ENCODE assay signal across 9 cellular contexts in genomic region chr15:68418611-68419161, GRCh38. TPM values are rescaled to one million over a fixed set of nuclear protein-coding genes. Genes with fewer than 3 reads are reported as not detected.
DNase-seq lines count a peak whose midpoint lies in the region; ATAC-seq and TF ChIP-seq lines count a peak whose summit lies in the region.
"Had no signal": no experiment of that assay in that cellular context is flagged by ENCODE, and none has a peak within 500 bp of the region (broad histone marks: within the 10 kb centered on the region; RNA-seq: fewer than 3 reads in every experiment).

No MANE protein-coding gene starts in this region.

- peak overlapping the region in 1 of 2 donors; percentile 58 for H3K27ac ChIP-seq in coronary artery

- ATAC-seq in activated T-cell treated with anti-CD3 and anti-CD28 coated beads, Interleukin-2, amount 50 U/mL, for 4 hours, result no peak
- no peak for ATAC-seq in GM19397 (IDR thresholded peaks at IDR 0.05; ENCODE audit: unreplicated experiment)
- ATAC-seq in activated CD8-positive, alpha-beta T cell treated with anti-CD3 and anti-CD28 coated beads, Interleukin-2, amount 10 ng/mL, durations not matched to agents 7 days and 5 days, result no peak

- peak; percentile 52 for DNase-seq in AG08396 (ENCODE audit: low spot score)
- peak; percentile 89 for DNase-seq in MG63
- peak; percentile 68 for DNase-seq in coronary artery (ENCODE audit: low spot score)
- peak in 1 of 2 experiments; percentile 36 for DNase-seq in mesothelial cell of epicardium (ENCODE audit: low spot score in 2 of 2, unreplicated experiment in 2 of 2)
- no peak for DNase-seq in activated T-cell treated with anti-CD3 and anti-CD28 coated beads, Interleukin-2, amount 50 U/mL, for 4 hours
- DNase-seq in inferior parietal cortex (ENCODE audit: extremely low spot score), result no peak
- DNase-seq in activated CD8-positive, alpha-beta T cell treated with anti-CD3 and anti-CD28 coated beads, Interleukin-2, amount 10 ng/mL, durations not matched to agents 7 days and 5 days, result no peak
- DNase-seq: DMS79 had no signal

- no peaks in the 10 kb centered on the region for H3K27me3 ChIP-seq in MG63

- no peak overlapping the region for H3K4me3 Mint-ChIP-seq in mesothelial cell of epicardium
- no peak overlapping the region for H3K4me3 Mint-ChIP-seq in activated T-cell treated with anti-CD3 and anti-CD28 coated beads, Interleukin-2, amount 50 U/mL, for 4 hours
- H3K4me3 Mint-ChIP-seq in activated CD8-positive, alpha-beta T cell treated with anti-CD3 and anti-CD28 coated beads, Interleukin-2, amount 10 ng/mL, durations not matched to agents 7 days and 5 days, result no peak overlapping the region

- H3K4me3 ChIP-seq in MG63 (no peak overlapping the region), coronary artery (no peak overlapping the region)

- POLR2A ChIA-PET in activated CD8-positive, alpha-beta T cell treated with anti-CD3 and anti-CD28 coated beads, Interleukin-2, amount 10 ng/mL, durations not matched to agents 7 days and 5 days (lab: Charles Lee), result no interaction called here

- H3K36me3 Mint-ChIP-seq in mesothelial cell of epicardium, result no peaks in the 10 kb centered on the region
- no peaks in the 10 kb centered on the region for H3K36me3 Mint-ChIP-seq in activated T-cell treated with anti-CD3 and anti-CD28 coated beads, Interleukin-2, amount 50 U/mL, for 4 hours (ENCODE audit: insufficient read depth)
- no peaks in the 10 kb centered on the region for H3K36me3 Mint-ChIP-seq in activated CD8-positive, alpha-beta T cell treated with anti-CD3 and anti-CD28 coated beads, Interleukin-2, amount 10 ng/mL, durations not matched to agents 7 days and 5 days (ENCODE audit: low read depth)

- H3K27me3 Mint-ChIP-seq in mesothelial cell of epicardium (ENCODE audit: low read depth), result peaks cover 3% of the 10 kb centered on the region
- no peaks in the 10 kb centered on the region for H3K27me3 Mint-ChIP-seq in activated T-cell treated with anti-CD3 and anti-CD28 coated beads, Interleukin-2, amount 50 U/mL, for 4 hours (ENCODE audit: low read depth)
- H3K27me3 Mint-ChIP-seq in activated CD8-positive, alpha-beta T cell treated with anti-CD3 and anti-CD28 coated beads, Interleukin-2, amount 10 ng/mL, durations not matched to agents 7 days and 5 days (ENCODE audit: low read depth), result peaks cover 2% of the 10 kb centered on the region

- TF ChIP-seq CTCF in coronary artery (IDR thresholded peaks at IDR 0.05) (no peak), mesothelial cell of epicardium (IDR thresholded peaks at IDR 0.05; ENCODE audit: unreplicated experiment) (no peak)

- peaks cover 30% of the 10 kb centered on the region for H3K36me3 ChIP-seq in MG63

- no peaks in the 10 kb centered on the region for H3K9me3 Mint-ChIP-seq in mesothelial cell of epicardium
- no peaks in the 10 kb centered on the region for H3K9me3 Mint-ChIP-seq in activated T-cell treated with anti-CD3 and anti-CD28 coated beads, Interleukin-2, amount 50 U/mL, for 4 hours
- no peaks in the 10 kb centered on the region for H3K9me3 Mint-ChIP-seq in activated CD8-positive, alpha-beta T cell treated with anti-CD3 and anti-CD28 coated beads, Interleukin-2, amount 10 ng/mL, durations not matched to agents 7 days and 5 days (ENCODE audit: insufficient read depth)

- peaks cover 20% of the 10 kb centered on the region for H3K4me1 Mint-ChIP-seq in mesothelial cell of epicardium
- H3K4me1 Mint-ChIP-seq in activated T-cell treated with anti-CD3 and anti-CD28 coated beads, Interleukin-2, amount 50 U/mL, for 4 hours (ENCODE audit: low read depth), result no peaks in the 10 kb centered on the region
- H3K4me1 Mint-ChIP-seq in activated CD8-positive, alpha-beta T cell treated with anti-CD3 and anti-CD28 coated beads, Interleukin-2, amount 10 ng/mL, durations not matched to agents 7 days and 5 days (ENCODE audit: low read depth), result no peaks in the 10 kb centered on the region

- no peaks in the 10 kb centered on the region for H3K9me3 ChIP-seq in MG63

- peak overlapping the region; percentile 31 for H3K27ac Mint-ChIP-seq in mesothelial cell of epicardium
- no peak overlapping the region for H3K27ac Mint-ChIP-seq in activated CD8-positive, alpha-beta T cell treated with anti-CD3 and anti-CD28 coated beads, Interleukin-2, amount 10 ng/mL, durations not matched to agents 7 days and 5 days

- CTCF ChIA-PET in activated CD8-positive, alpha-beta T cell treated with anti-CD3 and anti-CD28 coated beads, Interleukin-2, amount 10 ng/mL, durations not matched to agents 7 days and 5 days (lab: Charles Lee), result no interaction called here

RNA-seq across cellular contexts. Expression of gene ITGA11, which starts 13.3 kb away (rescaled TPM):
- 41.0 and 63.4 TPM in 2 replicates for total RNA-seq in MG63 (2014; rRNA removed; shearing (Covaris generic); ENCODE audit: low replicate concordance)
- total RNA-seq in mesothelial cell of epicardium, result 2.3 to 3.5 TPM (median 2.7 TPM) in 3 replicates
- under 1 TPM in 2 of 3 donors, not detected in 1; 0.05 to 0.21 TPM for total RNA-seq in activated T-cell treated with anti-CD3 and anti-CD28 coated beads, Interleukin-2, amount 50 U/mL, for 4 hours
- total RNA-seq in activated CD8-positive, alpha-beta T cell treated with anti-CD3 and anti-CD28 coated beads, Interleukin-2, amount 10 ng/mL, durations not matched to agents 7 days and 5 days, result under 1 TPM; 0.18 to 0.39 TPM

Comparison
In these comparisons a context has a peak if more than half of its experiments do, and no peak if none do; other contexts are left out.
1. DNase-seq: peak in AG08396 (single experiment), MG63 (single experiment) and coronary artery (single experiment); none in activated T-cell treated with anti-CD3 and anti-CD28 coated beads, Interleukin-2, amount 50 U/mL, for 4 hours (single experiment), inferior parietal cortex (single experiment) and activated CD8-positive, alpha-beta T cell treated with anti-CD3 and anti-CD28 coated beads, Interleukin-2, amount 10 ng/mL, durations not matched to agents 7 days and 5 days (single experiment).